In the genomic region with DNA sequence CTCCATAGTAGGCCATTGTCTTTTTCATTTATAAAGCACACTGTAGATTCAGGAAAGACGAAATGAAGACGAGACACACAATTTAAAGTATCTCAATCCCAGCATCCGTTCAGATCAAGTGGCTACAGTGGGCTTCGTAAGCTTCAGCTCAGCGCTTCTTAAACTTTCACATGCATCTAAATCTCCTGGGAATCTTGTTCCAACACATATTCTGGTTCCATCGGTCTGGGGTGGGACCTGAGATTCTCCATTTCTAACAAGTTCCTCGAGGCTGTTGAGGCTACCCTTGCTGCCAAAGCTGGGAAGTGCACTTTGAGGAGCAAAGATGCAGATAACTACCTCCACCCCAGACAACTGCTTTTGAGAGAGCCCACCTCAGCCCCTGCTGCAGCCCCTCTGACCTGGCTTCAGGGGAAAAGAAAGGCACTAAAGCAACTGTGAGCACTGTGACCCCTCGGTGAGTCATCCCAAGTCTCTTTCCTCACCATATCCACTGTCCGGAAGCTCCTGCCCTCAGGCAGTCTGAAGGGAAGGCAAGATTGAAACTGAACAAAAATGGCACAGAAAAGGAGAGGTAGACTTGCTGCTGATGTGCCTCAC, we compare ENCODE assay signal across 9 cellular contexts.
DNase-seq lines count a peak whose midpoint lies in the region; ATAC-seq and TF ChIP-seq lines count a peak whose summit lies in the region.
"Had no signal": no experiment of that assay in that cellular context is flagged by ENCODE, and none has a peak within 500 bp of the region (broad histone marks: within the 10 kb centered on the region; RNA-seq: fewer than 3 reads in every experiment).

No MANE protein-coding gene starts in this region.

- peaks cover 26% of the 10 kb centered on the region for H3K4me1 Mint-ChIP-seq in activated CD4-positive, alpha-beta memory T cell treated with anti-CD3 and anti-CD28 coated beads for 36 hours (ENCODE audit: low read depth)

- no peak for TF ChIP-seq CTCF in lower lobe of right lung (IDR thresholded peaks at IDR 0.05)

- H3K27ac ChIP-seq in HUES6 (ENCODE audit: low read depth, low read length) = peak overlapping the region; percentile 29; the same call in 1 of the 2 replicates
- H3K27ac ChIP-seq in lower lobe of right lung = peak overlapping the region; percentile 25

- ATAC-seq in lower lobe of right lung (no peak), HG02852 (IDR thresholded peaks at IDR 0.05; ENCODE audit: unreplicated experiment) (no peak)

- H3K4me3 ChIP-seq in HUES6 (ENCODE audit: low read depth, low read length) (peak overlapping the region; percentile 46; the same call in 1 of the 2 replicates), lower lobe of right lung (no peak overlapping the region)

- no peak overlapping the region for H3K4me3 Mint-ChIP-seq in activated CD4-positive, alpha-beta memory T cell treated with anti-CD3 and anti-CD28 coated beads for 36 hours

- H3K9ac ChIP-seq in HUES6 (ENCODE audit: low read length) = peak overlapping the region; percentile 66

- H3K27me3 ChIP-seq in HUES6 (ENCODE audit: control insufficient read depth, insufficient read depth, low read length) = no peaks in the 10 kb centered on the region
- no peaks in the 10 kb centered on the region for H3K27me3 ChIP-seq in lower lobe of right lung (ENCODE audit: low read depth)

- POLR2A ChIA-PET in activated CD4-positive, alpha-beta memory T cell treated with anti-CD3 and anti-CD28 coated beads for 36 hours (lab: Charles Lee) = no interaction called here

- no peaks in the 10 kb centered on the region for H3K36me3 Mint-ChIP-seq in activated CD4-positive, alpha-beta memory T cell treated with anti-CD3 and anti-CD28 coated beads for 36 hours

- no peak overlapping the region for H3K27ac Mint-ChIP-seq in activated CD4-positive, alpha-beta memory T cell treated with anti-CD3 and anti-CD28 coated beads for 36 hours

- DNase-seq in AG20443 (ENCODE audit: low spot score) (peak; percentile 47), astrocyte of the hippocampus (ENCODE audit: low read depth, low spot score) (peak; percentile 28), lower lobe of right lung (no peak), cerebellar nuclear complex (lab: John Stamatoyannopoulos, UW) (no peak)
- DNase-seq in activated effector memory CD4-positive, alpha-beta T cell treated with anti-CD3 and anti-CD28 coated beads, Interleukin-2, amount 50 U/mL, for 16 hours = no peak
- no peak for DNase-seq in activated CD4-positive, alpha-beta memory T cell treated with anti-CD3 and anti-CD28 coated beads for 36 hours
- DNase-seq: activated CD4-positive, alpha-beta T cell treated with anti-CD3 and anti-CD28 coated beads for 1 hour had no signal

- H3K9me3 Mint-ChIP-seq in activated CD4-positive, alpha-beta memory T cell treated with anti-CD3 and anti-CD28 coated beads for 36 hours = no peaks in the 10 kb centered on the region

- H3K4me1 ChIP-seq in HUES6 (ENCODE audit: control insufficient read depth, insufficient read depth, low read length) (peaks cover 30% of the 10 kb centered on the region), lower lobe of right lung (peaks cover 27% of the 10 kb centered on the region)

- H3K9me3 ChIP-seq in HUES6 (ENCODE audit: control insufficient read depth, insufficient read depth, low read depth, low read length) = no peaks in the 10 kb centered on the region
- no peaks in the 10 kb centered on the region for H3K9me3 ChIP-seq in lower lobe of right lung

- H3K27me3 Mint-ChIP-seq in activated CD4-positive, alpha-beta memory T cell treated with anti-CD3 and anti-CD28 coated beads for 36 hours = no peaks in the 10 kb centered on the region

- CTCF ChIA-PET in activated CD4-positive, alpha-beta memory T cell treated with anti-CD3 and anti-CD28 coated beads for 36 hours (lab: Charles Lee) = interaction anchor here (0.6 to 4.5 kb wide), 19 partner anchors 18 to 341 kb away, joined by 3 to 63 read pairs (median 3); a partner anchor contains a TSS

- intact Hi-C loops in lower lobe of right lung (cut with DNase I) = no loop called here
- intact Hi-C loops in activated CD4-positive, alpha-beta memory T cell treated with anti-CD3 and anti-CD28 coated beads for 36 hours (cut with micrococcal nuclease) = loop anchor here (2.0 kb wide), 1 partner anchor 325 kb away; a partner anchor contains a TSS

- H3K36me3 ChIP-seq in HUES6 (ENCODE audit: control insufficient read depth, insufficient read depth, low read length) (no peaks in the 10 kb centered on the region), lower lobe of right lung (no peaks in the 10 kb centered on the region)

Comparison
In these comparisons a context has a peak if more than half of its experiments do, and no peak if none do; other contexts are left out.
1. DNase-seq: peak in AG20443 (single experiment) and astrocyte of the hippocampus (single experiment); none in lower lobe of right lung (single experiment), activated effector memory CD4-positive, alpha-beta T cell treated with anti-CD3 and anti-CD28 coated beads, Interleukin-2, amount 50 U/mL, for 16 hours (single experiment), activated CD4-positive, alpha-beta memory T cell treated with anti-CD3 and anti-CD28 coated beads for 36 hours (single experiment) and cerebellar nuclear complex (0 of 2).